Comparison of ENCODE assay signal across 1 cellular context in the genomic region with DNA sequence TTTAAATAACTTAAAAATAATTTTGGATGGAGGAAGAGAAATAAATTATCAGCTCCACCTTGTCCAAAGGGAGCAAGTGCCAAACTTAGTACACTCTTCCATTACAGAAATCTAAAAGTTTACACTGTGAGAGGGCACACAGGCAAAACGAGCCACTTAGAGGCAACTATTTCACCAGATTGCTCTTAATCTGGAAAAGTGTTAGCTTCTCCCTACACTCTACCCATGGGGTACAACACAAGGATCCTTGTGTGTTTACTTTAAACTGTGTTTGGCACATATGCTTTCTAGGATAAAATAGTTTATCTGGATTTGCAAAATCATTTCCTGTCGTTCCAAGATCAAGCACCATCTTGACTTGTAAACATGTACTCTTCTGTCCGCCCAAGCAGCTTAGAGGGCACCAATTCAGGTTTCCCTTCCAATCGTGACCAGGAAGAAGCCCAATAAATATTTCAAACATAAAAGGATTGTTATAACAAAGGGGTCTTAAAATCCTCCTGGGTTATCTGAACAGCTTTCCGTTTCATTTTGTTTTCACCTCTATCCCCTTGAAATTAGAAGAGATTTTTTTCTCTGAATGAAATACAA.
TF ChIP-seq lines count a peak whose summit lies in the region.

No MANE protein-coding gene starts in this region.

TF ChIP-seq in endothelial cell of umbilical vein, 7 proteins besides CTCF, POLR2A, EP300 and RAD21 (continued from another document):
- TF ChIP-seq MAX (IDR thresholded peaks at IDR 0.05; ENCODE audit: insufficient read depth, insufficient read length) (no peak), JUN (IDR thresholded peaks at IDR 0.05; ENCODE audit: borderline replicate concordance, insufficient read depth, insufficient read length, low read depth) (no peak), GATA2 (IDR thresholded peaks at IDR 0.05; ENCODE audit: insufficient read depth, insufficient read length, low read depth, low read length) (no peak), MYC (IDR thresholded peaks at IDR 0.05; ENCODE audit: low read depth, low read length) (no peak)
TF ChIP-seq in endothelial cell of umbilical vein: peak in this region for 0.
